In genomic region chr2:236675051-236675450, GRCh38 we compare ENCODE assay signal across 26 cellular contexts.
A peak's percentile ranks its signal among the peaks of the same experiment; 100 is the strongest.
DNase-seq lines count a peak whose midpoint lies in the region; ATAC-seq, FAIRE-seq and TF ChIP-seq lines count a peak whose summit lies in the region.
"Had no signal": no experiment of that assay in that cellular context is flagged by ENCODE, and none has a peak within 500 bp of the region (broad histone marks: within the 10 kb centered on the region; RNA-seq: fewer than 3 reads in every experiment).

No MANE protein-coding gene starts in this region.

- TF ChIP-seq EP300 in suprapubic skin (IDR thresholded peaks at IDR 0.05) = no peak

- no peak overlapping the region for H3K9ac ChIP-seq in keratinocyte (ENCODE audit: control insufficient read depth, extremely low read depth, insufficient read depth, low read length)

- H3K79me2 ChIP-seq in keratinocyte (ENCODE audit: control insufficient read depth, insufficient read depth, low read length) = no peaks in the 10 kb centered on the region

- TF ChIP-seq POLR2A in suprapubic skin (IDR thresholded peaks at IDR 0.05) = no peak

- H3K9me3 Mint-ChIP-seq in progenitor cell of endocrine pancreas (ENCODE audit: low read depth) = peaks cover 3% of the 10 kb centered on the region
- H3K9me3 Mint-ChIP-seq: activated CD4-positive, alpha-beta memory T cell treated with anti-CD3 and anti-CD28 coated beads for 36 hours; activated naive CD4-positive, alpha-beta T cell treated with anti-CD3 and anti-CD28 coated beads, Interleukin-2, amount 10 ng/mL, durations not matched to agents 7 days and 5 days had no signal

- no peak for TF ChIP-seq CTCF in right atrium auricular region (IDR thresholded peaks at IDR 0.05)
- TF ChIP-seq CTCF in astrocyte of the spinal cord (IDR thresholded peaks at IDR 0.05; ENCODE audit: low read depth, low read length) = no peak
- TF ChIP-seq CTCF in keratinocyte (optimal IDR thresholded peaks at IDR 0.05 in 1 of 3, IDR thresholded peaks at IDR 0.05 in 1 of 3, conservative IDR thresholded peaks at IDR 0.05 in 1 of 3; ENCODE audit: extremely low read depth in 1 of 3, insufficient read depth in 2 of 3, low read length in 3 of 3) = no peak
- TF ChIP-seq CTCF in suprapubic skin (IDR thresholded peaks at IDR 0.05) = no peak
- TF ChIP-seq CTCF in progenitor cell of endocrine pancreas (IDR thresholded peaks at IDR 0.05; ENCODE audit: unreplicated experiment) = no peak

- peaks cover 39% of the 10 kb centered on the region for H3K27me3 Mint-ChIP-seq in progenitor cell of endocrine pancreas

- FAIRE-seq in keratinocyte (lab: Jason Lieb, UNC) (peak; percentile 80), urothelium cell line (lab: Jason Lieb, UNC) (no peak)
- FAIRE-seq: A204.1, D721Med, HepG2 had no signal

- H3K4me3 ChIP-seq in right atrium auricular region (no peak overlapping the region), astrocyte of the spinal cord (ENCODE audit: low read depth, low read length) (no peak overlapping the region), keratinocyte (ENCODE audit: control insufficient read depth in 2 of 3, extremely low read depth in 1 of 3, insufficient read depth in 2 of 3, low read depth in 1 of 3, low read length in 3 of 3) (no peak overlapping the region), suprapubic skin (no peak overlapping the region)
- H3K4me3 ChIP-seq: dorsolateral prefrontal cortex, left lung, right lobe of liver, tibial artery had no signal

- peaks cover 0 to 15% of the 10 kb centered on the region in 2 donors for H3K4me1 ChIP-seq in right atrium auricular region
- peaks cover 19% of the 10 kb centered on the region for H3K4me1 ChIP-seq in keratinocyte (ENCODE audit: control insufficient read depth, extremely low read depth, insufficient read depth, low read length)
- peaks cover 18% of the 10 kb centered on the region for H3K4me1 ChIP-seq in suprapubic skin
- H3K4me1 ChIP-seq: left lung, right lobe of liver had no signal

- no peaks in the 10 kb centered on the region for H3K36me3 ChIP-seq in right atrium auricular region
- H3K36me3 ChIP-seq in keratinocyte (ENCODE audit: control insufficient read depth in 2 of 2, extremely low read depth in 1 of 2, insufficient read depth in 2 of 2, low read length in 2 of 2) = no peaks in the 10 kb centered on the region
- no peaks in the 10 kb centered on the region for H3K36me3 ChIP-seq in suprapubic skin
- H3K36me3 ChIP-seq: left lung, neutrophil, right lobe of liver, tibial artery had no signal

- peak overlapping the region; percentile 26 for H3K4me2 ChIP-seq in keratinocyte (ENCODE audit: control insufficient read depth, extremely low read depth, insufficient read depth, low read depth, low read length)

- no peak overlapping the region for H3K4me3 Mint-ChIP-seq in progenitor cell of endocrine pancreas (ENCODE audit: low read depth)
- H3K4me3 Mint-ChIP-seq: activated CD4-positive, alpha-beta memory T cell treated with anti-CD3 and anti-CD28 coated beads for 36 hours; activated naive CD4-positive, alpha-beta T cell treated with anti-CD3 and anti-CD28 coated beads, Interleukin-2, amount 10 ng/mL, durations not matched to agents 7 days and 5 days; stimulated activated naive B cell treated with anti-CD40 and anti-IgM and Interleukin-4, amounts not matched to agents 10 μg/mL and 1 μg/mL and 100 μg/mL, for 72 hours; WTC11 had no signal

- H3K4me1 Mint-ChIP-seq in progenitor cell of endocrine pancreas (ENCODE audit: low read depth) = no peaks in the 10 kb centered on the region
- H3K4me1 Mint-ChIP-seq: activated naive CD4-positive, alpha-beta T cell treated with anti-CD3 and anti-CD28 coated beads, Interleukin-2, amount 10 ng/mL, durations not matched to agents 7 days and 5 days had no signal

- no peaks in the 10 kb centered on the region for H3K9me3 ChIP-seq in right atrium auricular region
- H3K9me3 ChIP-seq in keratinocyte (ENCODE audit: control insufficient read depth, low read depth, low read length) = no peaks in the 10 kb centered on the region
- no peaks in the 10 kb centered on the region for H3K9me3 ChIP-seq in suprapubic skin
- H3K9me3 ChIP-seq: left lung, neutrophil, right lobe of liver, tibial artery had no signal

- H3K27ac ChIP-seq in right atrium auricular region (no peak overlapping the region), keratinocyte (ENCODE audit: control insufficient read depth, insufficient read depth, low read length) (no peak overlapping the region), suprapubic skin (no peak overlapping the region)
- H3K27ac ChIP-seq: dorsolateral prefrontal cortex, left lung, neutrophil, right lobe of liver had no signal

- H2AFZ ChIP-seq in keratinocyte (ENCODE audit: control insufficient read depth, low read length) = no peak overlapping the region

- 41% methylated on average over 4 of the region's 4 CpGs for WGBS in suprapubic skin

- dilution Hi-C loops in keratinocyte (cut with MboI; ENCODE audit: extremely low pct_ligation_motif_present, low sequenced_read_pairs) = no loop called here

- DNase-seq in Right ventricle myocardium superior (no peak), right atrium auricular region (ENCODE audit: low spot score) (no peak), astrocyte of the spinal cord (ENCODE audit: low read depth, low spot score) (peak; percentile 53), keratinocyte (ENCODE audit: low read depth, low spot score) (no peak), urothelium cell line (ENCODE audit: low spot score) (peak; percentile 44), suprapubic skin (ENCODE audit: low spot score in 2 of 2) (no peak), progenitor cell of endocrine pancreas (ENCODE audit: low spot score, unreplicated experiment) (no peak), left lobe of liver (ENCODE audit: low spot score) (no peak)
- DNase-seq: activated CD4-positive, alpha-beta memory T cell treated with anti-CD3 and anti-CD28 coated beads for 36 hours; activated naive CD4-positive, alpha-beta T cell treated with anti-CD3 and anti-CD28 coated beads, Interleukin-2, amount 10 ng/mL, durations not matched to agents 7 days and 5 days; activated T-cell treated with anti-CD3 and anti-CD28 coated beads for 4 hours; C1 segment of cervical spinal cord; dorsolateral prefrontal cortex; left lung; NCI-H146; NCI-H748 treated with DMSO at 0.1 percent for 48 hours; OCI-M1; right lobe of liver; stimulated activated naive B cell treated with anti-CD40 and anti-IgM and Interleukin-4, amounts not matched to agents 10 μg/mL and 1 μg/mL and 100 μg/mL, for 72 hours had no signal

- peak; percentile 55 for ATAC-seq in Right ventricle myocardium superior (ENCODE audit: poor library complexity)
- no peak for ATAC-seq in left lobe of liver
- ATAC-seq: HepG2; left lung; right lobe of liver; stimulated activated naive B cell treated with anti-CD40 and anti-IgM and Interleukin-4, amounts not matched to agents 10 μg/mL and 1 μg/mL and 100 μg/mL, for 72 hours; WTC11 had no signal

- in situ Hi-C loops in astrocyte of the spinal cord (cut with HindIII; ENCODE audit: low sequenced_read_pairs) = no loop called here

- H3K9me1 ChIP-seq in keratinocyte (ENCODE audit: control insufficient read depth, extremely low read depth, insufficient read depth, low read length) = no peaks in the 10 kb centered on the region

- no peaks in the 10 kb centered on the region for H3K27me3 ChIP-seq in right atrium auricular region
- no peaks in the 10 kb centered on the region for H3K27me3 ChIP-seq in keratinocyte (ENCODE audit: control insufficient read depth, extremely low read depth, insufficient read depth, low read length)
- peaks cover 7% of the 10 kb centered on the region for H3K27me3 ChIP-seq in suprapubic skin
- H3K27me3 ChIP-seq: dorsolateral prefrontal cortex, left lung, right lobe of liver, tibial artery had no signal

- H3K36me3 Mint-ChIP-seq in progenitor cell of endocrine pancreas (ENCODE audit: insufficient read depth) = no peaks in the 10 kb centered on the region
- H3K36me3 Mint-ChIP-seq: activated CD4-positive, alpha-beta memory T cell treated with anti-CD3 and anti-CD28 coated beads for 36 hours; activated naive CD4-positive, alpha-beta T cell treated with anti-CD3 and anti-CD28 coated beads, Interleukin-2, amount 10 ng/mL, durations not matched to agents 7 days and 5 days; brain; stimulated activated naive B cell treated with anti-CD40 and anti-IgM and Interleukin-4, amounts not matched to agents 10 μg/mL and 1 μg/mL and 100 μg/mL, for 72 hours had no signal

- no peaks in the 10 kb centered on the region for H4K20me1 ChIP-seq in keratinocyte (ENCODE audit: control insufficient read depth, extremely low read depth, insufficient read depth, low read length)

- no peak overlapping the region for H3K27ac Mint-ChIP-seq in progenitor cell of endocrine pancreas
- H3K27ac Mint-ChIP-seq: activated CD4-positive, alpha-beta memory T cell treated with anti-CD3 and anti-CD28 coated beads for 36 hours; activated naive CD4-positive, alpha-beta T cell treated with anti-CD3 and anti-CD28 coated beads, Interleukin-2, amount 10 ng/mL, durations not matched to agents 7 days and 5 days; stimulated activated naive B cell treated with anti-CD40 and anti-IgM and Interleukin-4, amounts not matched to agents 10 μg/mL and 1 μg/mL and 100 μg/mL, for 72 hours; WTC11 had no signal

- intact Hi-C loops in Right ventricle myocardium superior (cut with DNase I) = no loop called here

Comparison
In these comparisons a context has a peak if more than half of its experiments do, and no peak if none do; other contexts are left out.
1. DNase-seq: peak in astrocyte of the spinal cord (single experiment) and urothelium cell line (single experiment); none in Right ventricle myocardium superior (single experiment), right atrium auricular region (single experiment), keratinocyte (single experiment), suprapubic skin (0 of 2), progenitor cell of endocrine pancreas (single experiment) and left lobe of liver (single experiment).